Comparison of ENCODE assay signal across 1 cellular context in genomic region chr5:161544350-161544765, GRCh38.
TF ChIP-seq lines count a peak whose summit lies in the region.

No MANE protein-coding gene starts in this region.

TF ChIP-seq in H1, 55 proteins besides CTCF, POLR2A, EP300 and RAD21 (continued from another document):
- TF ChIP-seq, protein P1, sequence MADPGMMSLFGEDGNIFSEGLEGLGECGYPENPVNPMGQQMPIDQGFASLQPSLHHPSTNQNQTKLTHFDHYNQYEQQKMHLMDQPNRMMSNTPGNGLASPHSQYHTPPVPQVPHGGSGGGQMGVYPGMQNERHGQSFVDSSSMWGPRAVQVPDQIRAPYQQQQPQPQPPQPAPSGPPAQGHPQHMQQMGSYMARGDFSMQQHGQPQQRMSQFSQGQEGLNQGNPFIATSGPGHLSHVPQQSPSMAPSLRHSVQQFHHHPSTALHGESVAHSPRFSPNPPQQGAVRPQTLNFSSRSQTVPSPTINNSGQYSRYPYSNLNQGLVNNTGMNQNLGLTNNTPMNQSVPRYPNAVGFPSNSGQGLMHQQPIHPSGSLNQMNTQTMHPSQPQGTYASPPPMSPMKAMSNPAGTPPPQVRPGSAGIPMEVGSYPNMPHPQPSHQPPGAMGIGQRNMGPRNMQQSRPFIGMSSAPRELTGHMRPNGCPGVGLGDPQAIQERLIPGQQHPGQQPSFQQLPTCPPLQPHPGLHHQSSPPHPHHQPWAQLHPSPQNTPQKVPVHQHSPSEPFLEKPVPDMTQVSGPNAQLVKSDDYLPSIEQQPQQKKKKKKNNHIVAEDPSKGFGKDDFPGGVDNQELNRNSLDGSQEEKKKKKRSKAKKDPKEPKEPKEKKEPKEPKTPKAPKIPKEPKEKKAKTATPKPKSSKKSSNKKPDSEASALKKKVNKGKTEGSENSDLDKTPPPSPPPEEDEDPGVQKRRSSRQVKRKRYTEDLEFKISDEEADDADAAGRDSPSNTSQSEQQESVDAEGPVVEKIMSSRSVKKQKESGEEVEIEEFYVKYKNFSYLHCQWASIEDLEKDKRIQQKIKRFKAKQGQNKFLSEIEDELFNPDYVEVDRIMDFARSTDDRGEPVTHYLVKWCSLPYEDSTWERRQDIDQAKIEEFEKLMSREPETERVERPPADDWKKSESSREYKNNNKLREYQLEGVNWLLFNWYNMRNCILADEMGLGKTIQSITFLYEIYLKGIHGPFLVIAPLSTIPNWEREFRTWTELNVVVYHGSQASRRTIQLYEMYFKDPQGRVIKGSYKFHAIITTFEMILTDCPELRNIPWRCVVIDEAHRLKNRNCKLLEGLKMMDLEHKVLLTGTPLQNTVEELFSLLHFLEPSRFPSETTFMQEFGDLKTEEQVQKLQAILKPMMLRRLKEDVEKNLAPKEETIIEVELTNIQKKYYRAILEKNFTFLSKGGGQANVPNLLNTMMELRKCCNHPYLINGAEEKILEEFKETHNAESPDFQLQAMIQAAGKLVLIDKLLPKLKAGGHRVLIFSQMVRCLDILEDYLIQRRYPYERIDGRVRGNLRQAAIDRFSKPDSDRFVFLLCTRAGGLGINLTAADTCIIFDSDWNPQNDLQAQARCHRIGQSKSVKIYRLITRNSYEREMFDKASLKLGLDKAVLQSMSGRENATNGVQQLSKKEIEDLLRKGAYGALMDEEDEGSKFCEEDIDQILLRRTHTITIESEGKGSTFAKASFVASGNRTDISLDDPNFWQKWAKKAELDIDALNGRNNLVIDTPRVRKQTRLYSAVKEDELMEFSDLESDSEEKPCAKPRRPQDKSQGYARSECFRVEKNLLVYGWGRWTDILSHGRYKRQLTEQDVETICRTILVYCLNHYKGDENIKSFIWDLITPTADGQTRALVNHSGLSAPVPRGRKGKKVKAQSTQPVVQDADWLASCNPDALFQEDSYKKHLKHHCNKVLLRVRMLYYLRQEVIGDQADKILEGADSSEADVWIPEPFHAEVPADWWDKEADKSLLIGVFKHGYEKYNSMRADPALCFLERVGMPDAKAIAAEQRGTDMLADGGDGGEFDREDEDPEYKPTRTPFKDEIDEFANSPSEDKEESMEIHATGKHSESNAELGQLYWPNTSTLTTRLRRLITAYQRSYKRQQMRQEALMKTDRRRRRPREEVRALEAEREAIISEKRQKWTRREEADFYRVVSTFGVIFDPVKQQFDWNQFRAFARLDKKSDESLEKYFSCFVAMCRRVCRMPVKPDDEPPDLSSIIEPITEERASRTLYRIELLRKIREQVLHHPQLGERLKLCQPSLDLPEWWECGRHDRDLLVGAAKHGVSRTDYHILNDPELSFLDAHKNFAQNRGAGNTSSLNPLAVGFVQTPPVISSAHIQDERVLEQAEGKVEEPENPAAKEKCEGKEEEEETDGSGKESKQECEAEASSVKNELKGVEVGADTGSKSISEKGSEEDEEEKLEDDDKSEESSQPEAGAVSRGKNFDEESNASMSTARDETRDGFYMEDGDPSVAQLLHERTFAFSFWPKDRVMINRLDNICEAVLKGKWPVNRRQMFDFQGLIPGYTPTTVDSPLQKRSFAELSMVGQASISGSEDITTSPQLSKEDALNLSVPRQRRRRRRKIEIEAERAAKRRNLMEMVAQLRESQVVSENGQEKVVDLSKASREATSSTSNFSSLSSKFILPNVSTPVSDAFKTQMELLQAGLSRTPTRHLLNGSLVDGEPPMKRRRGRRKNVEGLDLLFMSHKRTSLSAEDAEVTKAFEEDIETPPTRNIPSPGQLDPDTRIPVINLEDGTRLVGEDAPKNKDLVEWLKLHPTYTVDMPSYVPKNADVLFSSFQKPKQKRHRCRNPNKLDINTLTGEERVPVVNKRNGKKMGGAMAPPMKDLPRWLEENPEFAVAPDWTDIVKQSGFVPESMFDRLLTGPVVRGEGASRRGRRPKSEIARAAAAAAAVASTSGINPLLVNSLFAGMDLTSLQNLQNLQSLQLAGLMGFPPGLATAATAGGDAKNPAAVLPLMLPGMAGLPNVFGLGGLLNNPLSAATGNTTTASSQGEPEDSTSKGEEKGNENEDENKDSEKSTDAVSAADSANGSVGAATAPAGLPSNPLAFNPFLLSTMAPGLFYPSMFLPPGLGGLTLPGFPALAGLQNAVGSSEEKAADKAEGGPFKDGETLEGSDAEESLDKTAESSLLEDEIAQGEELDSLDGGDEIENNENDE (IDR thresholded peaks at IDR 0.05; ENCODE audit: insufficient replicate concordance, low read length), result peak; percentile 22
- TF ChIP-seq, protein P2, sequence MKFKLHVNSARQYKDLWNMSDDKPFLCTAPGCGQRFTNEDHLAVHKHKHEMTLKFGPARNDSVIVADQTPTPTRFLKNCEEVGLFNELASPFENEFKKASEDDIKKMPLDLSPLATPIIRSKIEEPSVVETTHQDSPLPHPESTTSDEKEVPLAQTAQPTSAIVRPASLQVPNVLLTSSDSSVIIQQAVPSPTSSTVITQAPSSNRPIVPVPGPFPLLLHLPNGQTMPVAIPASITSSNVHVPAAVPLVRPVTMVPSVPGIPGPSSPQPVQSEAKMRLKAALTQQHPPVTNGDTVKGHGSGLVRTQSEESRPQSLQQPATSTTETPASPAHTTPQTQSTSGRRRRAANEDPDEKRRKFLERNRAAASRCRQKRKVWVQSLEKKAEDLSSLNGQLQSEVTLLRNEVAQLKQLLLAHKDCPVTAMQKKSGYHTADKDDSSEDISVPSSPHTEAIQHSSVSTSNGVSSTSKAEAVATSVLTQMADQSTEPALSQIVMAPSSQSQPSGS (IDR thresholded peaks at IDR 0.05; ENCODE audit: low read length), result 0 out of 2 replicates have a peak, but pooled peaks have one; percentile 23
- TF ChIP-seq ASH2L (IDR thresholded peaks at IDR 0.05; ENCODE audit: low read length) (no peak), TCF12 (IDR thresholded peaks at IDR 0.05; ENCODE audit: low read depth, low read length) (no peak), TEAD4 (IDR thresholded peaks at IDR 0.05; ENCODE audit: low read depth, low read length) (peak; percentile 62), ATF3 (IDR thresholded peaks at IDR 0.05; ENCODE audit: insufficient read depth, low read depth, low read length) (0 out of 2 replicates have a peak, but pooled peaks have one; percentile 21), HDAC2 (IDR thresholded peaks at IDR 0.05; ENCODE audit: borderline replicate concordance in 1 of 2, low read depth in 2 of 2, low read length in 2 of 2) (peak; percentile 48 to 56; a peak in 2 of 4 replicates)
